Comparison of ENCODE assay signal across 13 cellular contexts in the genomic region with DNA sequence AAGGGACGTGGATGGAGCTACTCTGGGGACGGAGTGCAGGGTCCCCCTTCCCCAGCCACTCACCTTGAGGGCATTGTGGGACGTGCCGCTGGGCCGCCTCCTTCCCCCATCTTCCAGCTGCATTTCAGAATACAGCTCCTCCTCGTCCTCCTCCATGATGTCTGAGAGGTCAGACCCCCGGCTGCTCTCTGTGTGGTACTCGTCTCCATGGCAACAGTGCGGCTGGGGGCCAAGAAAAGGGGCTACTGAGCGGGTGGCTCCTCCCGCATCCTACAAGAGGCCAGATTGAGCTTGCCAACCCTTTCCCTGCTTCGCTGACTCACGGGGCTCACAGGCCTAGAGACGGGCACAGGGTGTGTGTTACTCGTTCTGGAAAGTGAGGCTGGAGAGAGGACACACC.
"Had no signal": no experiment of that assay in that cellular context is flagged by ENCODE, and none has a peak within 500 bp of the region (broad histone marks: within the 10 kb centered on the region; RNA-seq: fewer than 3 reads in every experiment).

No MANE protein-coding gene starts in this region.

- H3K27me3 ChIP-seq: heart left ventricle, left lung had no signal

- DNase-seq: activated B cell treated with CpG ODN at 0.5 μM for 24 hours; activated CD4-positive, alpha-beta T cell treated with anti-CD3 and anti-CD28 coated beads, Interleukin-2, amount 50 U/mL, for 1 hour; activated effector memory CD4-positive, alpha-beta T cell treated with Interleukin-2 at 50 U/mL for 16 hours; activated T-cell treated with anti-CD3 and anti-CD28 coated beads, Interleukin-2, amount 50 U/mL, for 24 hours; effector CD4-positive, alpha-beta T cell; foreskin melanocyte; heart left ventricle; left lung; psoas muscle; stimulated activated CD4-positive, alpha-beta T cell treated with anti-CD3 and anti-CD28 coated beads, Interleukin-2, amount 100 ng/mL, for 48 hours; stimulated activated naive CD8-positive, alpha-beta T cell treated with anti-CD3 and anti-CD28 coated beads, Interleukin-15, Interleukin-2, amounts not matched to agents 100 U/mL and 50 U/mL, for 24 hours; T-helper 17 cell had no signal

- H3K4me1 ChIP-seq: heart left ventricle, left lung, psoas muscle had no signal

- H3K9me3 ChIP-seq: psoas muscle had no signal

- H3K27ac ChIP-seq: coronary artery, heart left ventricle, left lung, psoas muscle had no signal

- H3K4me3 ChIP-seq: coronary artery, heart left ventricle, left lung, psoas muscle had no signal

- H3K36me3 ChIP-seq: heart left ventricle, left lung had no signal

- ATAC-seq: left lung; psoas muscle; stimulated activated naive CD8-positive, alpha-beta T cell treated with anti-CD3 and anti-CD28 coated beads, Interleukin-15, Interleukin-2, amounts not matched to agents 100 U/mL and 50 U/mL, for 24 hours; T-helper 17 cell had no signal
